In the genomic region with DNA sequence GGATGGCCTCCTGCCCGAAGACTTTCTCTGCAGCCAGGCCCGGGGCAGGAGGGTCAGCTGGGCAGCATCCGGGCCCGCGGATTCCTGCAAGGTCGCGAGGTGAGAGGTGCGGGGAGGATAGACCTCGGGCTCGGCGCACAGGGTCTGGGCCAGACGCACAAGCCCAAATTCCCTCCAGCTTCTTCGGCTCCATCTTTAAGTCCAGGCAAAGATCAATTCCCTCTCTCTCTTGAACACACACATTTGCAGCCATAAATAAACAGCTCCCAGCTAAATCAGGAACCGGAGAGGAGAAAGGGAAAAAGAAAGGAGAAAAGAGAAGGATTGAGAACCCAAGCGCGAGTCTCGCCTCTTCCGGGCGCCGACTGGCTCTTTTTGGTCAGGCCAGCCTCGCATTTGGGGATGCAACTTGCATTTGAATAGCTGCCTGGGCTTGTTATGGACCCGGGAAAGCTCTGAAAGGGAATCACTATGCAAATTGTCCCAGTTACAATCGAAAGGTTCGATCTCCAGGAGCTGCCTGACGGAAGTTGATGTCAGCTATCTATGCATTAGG, we compare ENCODE assay signal across 8 cellular contexts. TPM values are rescaled to one million over a fixed set of nuclear protein-coding genes. Genes with fewer than 3 reads are reported as not detected.
A peak's percentile ranks its signal among the peaks of the same experiment; 100 is the strongest.
DNase-seq lines count a peak whose midpoint lies in the region; ATAC-seq and TF ChIP-seq lines count a peak whose summit lies in the region.

No MANE protein-coding gene starts in this region.

- no peak for DNase-seq in cardiac muscle cell (ENCODE audit: low read depth in 1 of 2, low spot score in 1 of 2)
- DNase-seq in left ventricle myocardium superior = no peak
- DNase-seq in dorsolateral prefrontal cortex = no peak
- no peak for DNase-seq in aorta
- no peak for DNase-seq in stimulated activated CD4-positive, alpha-beta T cell treated with anti-CD3 and anti-CD28 coated beads, Interleukin-12 subunit alpha, Interleukin-12 subunit beta, amount 100 ng/mL, for 4 hours

- TF ChIP-seq CTCF in cardiac muscle cell (IDR thresholded peaks at IDR 0.05; ENCODE audit: low read depth, low read length) = no peak
- no peak for TF ChIP-seq CTCF in dorsolateral prefrontal cortex (IDR thresholded peaks at IDR 0.05 in 54 of 56, conservative IDR thresholded peaks at IDR 0.05 in 2 of 56; ENCODE audit: low read depth in 1 of 56, partially characterized antibody in 56 of 56)

- WGBS in aorta, 2 donors = 5% methylated on average over 25 of the region's 25 CpGs

- no peak for ATAC-seq in left ventricle myocardium superior
- no peak for ATAC-seq in aorta (ENCODE audit: low FRiP score)
- no peak for ATAC-seq in HG03342 (IDR thresholded peaks at IDR 0.05; ENCODE audit: unreplicated experiment)
- no peak for ATAC-seq in HG03571 (IDR thresholded peaks at IDR 0.05; ENCODE audit: unreplicated experiment)

- H3K9ac ChIP-seq in muscle layer of colon (ENCODE audit: low read length) = no peak overlapping the region

- H3K4me3 ChIP-seq in cardiac muscle cell (peak overlapping the region; percentile 20), dorsolateral prefrontal cortex (peak overlapping the region in 54 of 59 donors; percentile 0 to 68 (median 40)), muscle layer of colon (ENCODE audit: low read depth in 1 of 2, low read length in 2 of 2) (peak overlapping the region; percentile 25 to 50), aorta (ENCODE audit: low read length in 2 of 2) (peak overlapping the region; percentile 36 to 63)

- H3K4me1 ChIP-seq in cardiac muscle cell (ENCODE audit: low read depth) = no peaks in the 10 kb centered on the region
- peaks cover 23% of the 10 kb centered on the region for H3K4me1 ChIP-seq in muscle layer of colon (ENCODE audit: insufficient read depth, low read length)
- H3K4me1 ChIP-seq in aorta (ENCODE audit: control insufficient read depth in 1 of 2, insufficient read depth in 2 of 2, low read length in 2 of 2) = no peaks in the 10 kb centered on the region

- peaks cover 98% of the 10 kb centered on the region for H3K27me3 ChIP-seq in cardiac muscle cell
- peaks cover 22 to 100% (median 97%) of the 10 kb centered on the region in 45 donors for H3K27me3 ChIP-seq in dorsolateral prefrontal cortex
- peaks cover 74 to 94% of the 10 kb centered on the region in 2 donors for H3K27me3 ChIP-seq in muscle layer of colon (ENCODE audit: control insufficient read depth in 1 of 2, insufficient read depth in 2 of 2, low read length in 2 of 2)
- peaks cover 0 to 4% of the 10 kb centered on the region in 2 donors for H3K27me3 ChIP-seq in aorta (ENCODE audit: control insufficient read depth in 1 of 2, insufficient read depth in 2 of 2, low read length in 1 of 2)

- H3K9me3 ChIP-seq in cardiac muscle cell (ENCODE audit: low read depth) (no peaks in the 10 kb centered on the region), muscle layer of colon (ENCODE audit: low read length) (no peaks in the 10 kb centered on the region), aorta (ENCODE audit: control insufficient read depth, low read length) (no peaks in the 10 kb centered on the region)

- intact Hi-C loops in left ventricle myocardium superior (cut with micrococcal nuclease) = no loop called here
- intact Hi-C loops in dorsolateral prefrontal cortex (cut with DNase I) = no loop called here
- intact Hi-C loops in aorta (cut with DNase I) = no loop called here

- H3K27ac ChIP-seq in cardiac muscle cell (no peak overlapping the region), dorsolateral prefrontal cortex (no peak overlapping the region), muscle layer of colon (ENCODE audit: low read depth, low read length) (no peak overlapping the region), aorta (ENCODE audit: low read depth in 1 of 2, low read length in 2 of 2) (no peak overlapping the region)

- no peaks in the 10 kb centered on the region for H3K36me3 ChIP-seq in cardiac muscle cell
- no peaks in the 10 kb centered on the region for H3K36me3 ChIP-seq in muscle layer of colon (ENCODE audit: insufficient read depth, low read length)
- H3K36me3 ChIP-seq in aorta (ENCODE audit: control insufficient read depth in 1 of 2, insufficient read depth in 2 of 2, low read length in 1 of 2) = no peaks in the 10 kb centered on the region

RNA-seq across cellular contexts. Expression of a gene that starts 14.5 kb away (rescaled TPM):
- total RNA-seq in cardiac muscle cell (0.18 TPM in 1 of 2 replicates, not detected in the other), left ventricle myocardium superior (not detected), dorsolateral prefrontal cortex (1 to 10 TPM in 44 of 120 experiments, under 1 TPM in 62, not detected in 14; 0.20 to 3.6 (median 0.81) TPM), aorta (not detected)
- polyA plus RNA-seq in cardiac muscle cell (0.44 TPM in 1 of 2 replicates, not detected in the other), aorta (not detected)
